Comparison of ENCODE assay signal across 24 cellular contexts in the genomic region with DNA sequence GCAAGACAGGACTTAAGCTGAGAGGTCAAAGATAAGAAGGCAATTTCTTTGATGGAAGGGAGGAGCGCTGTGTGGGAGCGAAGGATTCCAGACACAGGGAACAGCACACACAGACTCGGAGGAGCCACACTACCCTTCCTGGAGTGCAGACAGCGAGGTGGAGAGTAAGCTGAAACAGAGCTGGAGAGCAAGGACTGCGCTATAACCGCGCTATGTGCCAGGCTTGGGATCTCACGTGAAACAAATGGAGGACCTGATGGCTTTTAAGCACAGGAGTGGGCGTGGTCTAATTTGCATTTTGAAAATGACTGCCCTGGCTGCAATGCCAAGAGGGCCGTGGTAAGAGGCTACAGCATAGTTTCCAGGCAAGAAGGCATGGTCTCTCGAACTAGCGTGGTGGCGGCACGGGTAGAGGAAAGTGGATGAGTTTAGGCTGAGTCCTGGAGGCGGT.
DNase-seq lines count a peak whose midpoint lies in the region; ATAC-seq and TF ChIP-seq lines count a peak whose summit lies in the region.
"Had no signal": no experiment of that assay in that cellular context is flagged by ENCODE, and none has a peak within 500 bp of the region (broad histone marks: within the 10 kb centered on the region; RNA-seq: fewer than 3 reads in every experiment).

No MANE protein-coding gene starts in this region.

- peak overlapping the region; percentile 28 for H2BK12ac ChIP-seq in trophoblast cell (ENCODE audit: low read length)

- CTCF ChIA-PET in WTC11 (lab: Charles Lee): no interaction called here

- H3K27ac Mint-ChIP-seq in WTC11: no peak overlapping the region
- H3K27ac Mint-ChIP-seq: CD4-positive, CD25-positive, alpha-beta regulatory T cell; naive thymus-derived CD8-positive, alpha-beta T cell had no signal

- peak overlapping the region; percentile 19 for H3K4me2 ChIP-seq in trophoblast cell (ENCODE audit: low read length)

- peaks cover 7% of the 10 kb centered on the region for H3K36me3 Mint-ChIP-seq in WTC11
- H3K36me3 Mint-ChIP-seq: CD4-positive, CD25-positive, alpha-beta regulatory T cell; naive thymus-derived CD8-positive, alpha-beta T cell had no signal

- POLR2A ChIA-PET in WTC11 (lab: Charles Lee): no interaction called here

- no peak overlapping the region for H2AK5ac ChIP-seq in trophoblast cell (ENCODE audit: low read length)

- no peaks in the 10 kb centered on the region for H3K27me3 Mint-ChIP-seq in WTC11 (ENCODE audit: low read depth)
- H3K27me3 Mint-ChIP-seq: CD4-positive, CD25-positive, alpha-beta regulatory T cell had no signal

- peak; percentile 25 for DNase-seq in H7
- DNase-seq in WTC11 (ENCODE audit: low spot score): no peak
- DNase-seq in left ventricle myocardium superior: peak; percentile 50
- DNase-seq in trophoblast cell: no peak
- no peak for DNase-seq in stimulated activated CD4-positive, alpha-beta T cell treated with anti-CD3 and anti-CD28 coated beads, Interleukin-15, amount 100 ng/mL, for 24 hours
- no peak for DNase-seq in NK-92 (lab: John Stamatoyannopoulos, UW; ENCODE audit: unreplicated experiment)
- DNase-seq in effector memory CD4-positive, alpha-beta T cell: no peak
- DNase-seq: activated CD4-positive, alpha-beta T cell treated with anti-CD3 and anti-CD28 coated beads for 48 hours; activated naive CD4-positive, alpha-beta T cell; activated T-cell treated with anti-CD3 and anti-CD28 coated beads, Interleukin-2, amount 50 U/mL, for 4 hours; adrenal gland; CD4-positive, CD25-positive, alpha-beta regulatory T cell; cortex of kidney; DMS153; GOT3; kidney glomerular epithelial cell; naive thymus-derived CD8-positive, alpha-beta T cell; NCI-H1048; NCI-H526 treated with DMSO at 0.1 percent for 48 hours; stomach; transverse colon had no signal

- no peak overlapping the region for H3K4me3 Mint-ChIP-seq in WTC11
- H3K4me3 Mint-ChIP-seq: activated T-cell treated with anti-CD3 and anti-CD28 coated beads, Interleukin-2, amount 50 U/mL, for 4 hours; CD4-positive, CD25-positive, alpha-beta regulatory T cell; naive thymus-derived CD8-positive, alpha-beta T cell had no signal

- H3K14ac ChIP-seq in trophoblast cell (ENCODE audit: low read length): no peak overlapping the region

- TF ChIP-seq CTCF in WTC11 (IDR thresholded peaks at IDR 0.05): no peak

- no peak overlapping the region for H3K23ac ChIP-seq in trophoblast cell (ENCODE audit: low read length)

- no peak overlapping the region for H3K4me3 ChIP-seq in H7 (ENCODE audit: insufficient read depth, low read depth, low read length)
- no peak overlapping the region for H3K4me3 ChIP-seq in trophoblast cell (ENCODE audit: low read depth, low read length)
- H3K4me3 ChIP-seq in effector memory CD4-positive, alpha-beta T cell (ENCODE audit: insufficient read depth, low read depth, low read length, poor library complexity, severe bottlenecking): no peak overlapping the region
- H3K4me3 ChIP-seq: adrenal gland, breast epithelium, gastroesophageal sphincter, stomach, transverse colon had no signal

- peaks cover 30% of the 10 kb centered on the region for H3K4me1 Mint-ChIP-seq in WTC11
- H3K4me1 Mint-ChIP-seq: CD4-positive, CD25-positive, alpha-beta regulatory T cell; naive thymus-derived CD8-positive, alpha-beta T cell had no signal

- intact Hi-C loops in left ventricle myocardium superior (cut with micrococcal nuclease): no loop called here

- H2BK5ac ChIP-seq in trophoblast cell (ENCODE audit: low read depth, low read length, poor library complexity): peak overlapping the region; percentile 24

- no peak overlapping the region for H3K18ac ChIP-seq in trophoblast cell (ENCODE audit: low read length)

- no peaks in the 10 kb centered on the region for H3K36me3 ChIP-seq in H7 (replicated peaks; ENCODE audit: control insufficient read depth, insufficient read depth, low read length)
- H3K36me3 ChIP-seq in trophoblast cell (ENCODE audit: control insufficient read depth in 1 of 2, insufficient read depth in 2 of 2, low read length in 2 of 2): no peaks in the 10 kb centered on the region
- no peaks in the 10 kb centered on the region for H3K36me3 ChIP-seq in effector memory CD4-positive, alpha-beta T cell (ENCODE audit: control insufficient read depth, insufficient read depth, low read length)
- H3K36me3 ChIP-seq: adrenal gland, breast epithelium, gastroesophageal sphincter, stomach, transverse colon had no signal

- H2BK120ac ChIP-seq in trophoblast cell (ENCODE audit: insufficient read depth, low read length, poor library complexity): peak overlapping the region; percentile 69

- H3K79me2 ChIP-seq in trophoblast cell (ENCODE audit: control insufficient read depth, insufficient read depth, low read length, poor library complexity): no peaks in the 10 kb centered on the region

- H3K9me3 Mint-ChIP-seq in WTC11: peaks cover 10% of the 10 kb centered on the region

- no peak overlapping the region for H3K4ac ChIP-seq in trophoblast cell (ENCODE audit: low read depth, low read length)

- no peak overlapping the region for H3K9ac ChIP-seq in trophoblast cell (ENCODE audit: low read length)

- WGBS in trophoblast cell (ENCODE audit: extremely low coverage, insufficient coverage, insufficient read length): no CpG with 5 or more reads among the region's 15 CpGs

- peaks cover 8 to 13% of the 10 kb centered on the region in 2 experiments for H3K4me1 ChIP-seq in trophoblast cell (ENCODE audit: control insufficient read depth in 1 of 2, insufficient read depth in 2 of 2, low read length in 2 of 2)
- H3K4me1 ChIP-seq in effector memory CD4-positive, alpha-beta T cell (ENCODE audit: control insufficient read depth, insufficient read depth, low read length, poor library complexity, severe bottlenecking): no peaks in the 10 kb centered on the region
- H3K4me1 ChIP-seq: breast epithelium, transverse colon had no signal

- H3K27me3 ChIP-seq in H7 (ENCODE audit: control insufficient read depth, insufficient read depth, low read length) (no peaks in the 10 kb centered on the region), trophoblast cell (ENCODE audit: insufficient read depth, low read length) (no peaks in the 10 kb centered on the region)
- no peaks in the 10 kb centered on the region for H3K27me3 ChIP-seq in effector memory CD4-positive, alpha-beta T cell (replicated peaks; ENCODE audit: control insufficient read depth, insufficient read depth, low read length, poor library complexity, severe bottlenecking)
- H3K27me3 ChIP-seq: adrenal gland, breast epithelium, gastroesophageal sphincter, stomach, transverse colon had no signal

- peak; percentile 67 for ATAC-seq in WTC11
- peak; percentile 89 for ATAC-seq in left ventricle myocardium superior
- ATAC-seq in HG03045 (IDR thresholded peaks at IDR 0.05; ENCODE audit: unreplicated experiment): no peak
- ATAC-seq: activated T-cell treated with anti-CD3 and anti-CD28 coated beads, Interleukin-2, amount 50 U/mL, for 4 hours; gastroesophageal sphincter; naive thymus-derived CD8-positive, alpha-beta T cell had no signal

- H3K9me3 ChIP-seq in trophoblast cell (ENCODE audit: insufficient read depth, low read depth, low read length): peaks cover 2% of the 10 kb centered on the region
- H3K9me3 ChIP-seq in effector memory CD4-positive, alpha-beta T cell (ENCODE audit: control insufficient read depth, low read length): no peaks in the 10 kb centered on the region
- H3K9me3 ChIP-seq: adrenal gland, breast epithelium, gastroesophageal sphincter, stomach, transverse colon had no signal

- peak overlapping the region; percentile 57 for H3K27ac ChIP-seq in trophoblast cell (ENCODE audit: low read depth, low read length)
- H3K27ac ChIP-seq in effector memory CD4-positive, alpha-beta T cell (ENCODE audit: insufficient read depth, low read length, poor library complexity, severe bottlenecking): no peak overlapping the region
- H3K27ac ChIP-seq: breast epithelium, gastroesophageal sphincter, stomach, transverse colon had no signal

- peaks cover 5% of the 10 kb centered on the region for H3K79me1 ChIP-seq in trophoblast cell (ENCODE audit: low read length)

- H2AFZ ChIP-seq in trophoblast cell (ENCODE audit: insufficient read depth, low read length, poor library complexity): no peak overlapping the region

- H4K91ac ChIP-seq in trophoblast cell (ENCODE audit: low read depth, low read length): peak overlapping the region; percentile 10

- H4K8ac ChIP-seq in trophoblast cell (ENCODE audit: low read depth, low read length): no peak overlapping the region

- no peak overlapping the region for H4K12ac ChIP-seq in trophoblast cell (ENCODE audit: low read depth, low read length)

TF ChIP-seq in WTC11, 78 proteins besides CTCF, POLR2A, EP300 and RAD21 (continues in another document):
- TF ChIP-seq, protein P1, sequence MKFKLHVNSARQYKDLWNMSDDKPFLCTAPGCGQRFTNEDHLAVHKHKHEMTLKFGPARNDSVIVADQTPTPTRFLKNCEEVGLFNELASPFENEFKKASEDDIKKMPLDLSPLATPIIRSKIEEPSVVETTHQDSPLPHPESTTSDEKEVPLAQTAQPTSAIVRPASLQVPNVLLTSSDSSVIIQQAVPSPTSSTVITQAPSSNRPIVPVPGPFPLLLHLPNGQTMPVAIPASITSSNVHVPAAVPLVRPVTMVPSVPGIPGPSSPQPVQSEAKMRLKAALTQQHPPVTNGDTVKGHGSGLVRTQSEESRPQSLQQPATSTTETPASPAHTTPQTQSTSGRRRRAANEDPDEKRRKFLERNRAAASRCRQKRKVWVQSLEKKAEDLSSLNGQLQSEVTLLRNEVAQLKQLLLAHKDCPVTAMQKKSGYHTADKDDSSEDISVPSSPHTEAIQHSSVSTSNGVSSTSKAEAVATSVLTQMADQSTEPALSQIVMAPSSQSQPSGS (CRISPR knock-in tag; IDR thresholded peaks at IDR 0.05; ENCODE audit: borderline replicate concordance, low read depth): no peak
- TF ChIP-seq, protein P2, sequence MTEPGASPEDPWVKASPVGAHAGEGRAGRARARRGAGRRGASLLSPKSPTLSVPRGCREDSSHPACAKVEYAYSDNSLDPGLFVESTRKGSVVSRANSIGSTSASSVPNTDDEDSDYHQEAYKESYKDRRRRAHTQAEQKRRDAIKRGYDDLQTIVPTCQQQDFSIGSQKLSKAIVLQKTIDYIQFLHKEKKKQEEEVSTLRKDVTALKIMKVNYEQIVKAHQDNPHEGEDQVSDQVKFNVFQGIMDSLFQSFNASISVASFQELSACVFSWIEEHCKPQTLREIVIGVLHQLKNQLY (CRISPR knock-in tag; IDR thresholded peaks at IDR 0.05): no peak
- TF ChIP-seq, protein P3, sequence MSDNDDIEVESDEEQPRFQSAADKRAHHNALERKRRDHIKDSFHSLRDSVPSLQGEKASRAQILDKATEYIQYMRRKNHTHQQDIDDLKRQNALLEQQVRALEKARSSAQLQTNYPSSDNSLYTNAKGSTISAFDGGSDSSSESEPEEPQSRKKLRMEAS (CRISPR knock-in tag; IDR thresholded peaks at IDR 0.05): no peak
- TF ChIP-seq ESRRA (CRISPR knock-in tag; IDR thresholded peaks at IDR 0.05; ENCODE audit: borderline replicate concordance) (no peak), HMGA2 (CRISPR knock-in tag; IDR thresholded peaks at IDR 0.05) (no peak), SOX15 (CRISPR knock-in tag; IDR thresholded peaks at IDR 0.05) (no peak), ZNF121 (CRISPR knock-in tag; IDR thresholded peaks at IDR 0.05) (no peak), RORB (CRISPR knock-in tag; IDR thresholded peaks at IDR 0.05) (no peak)

Comparison
In these comparisons a context has a peak if more than half of its experiments do, and no peak if none do; other contexts are left out.
1. DNase-seq: peak in H7 (single experiment) and left ventricle myocardium superior (single experiment); none in WTC11 (single experiment), trophoblast cell (0 of 2), stimulated activated CD4-positive, alpha-beta T cell treated with anti-CD3 and anti-CD28 coated beads, Interleukin-15, amount 100 ng/mL, for 24 hours (single experiment), NK-92 (single experiment) and effector memory CD4-positive, alpha-beta T cell (0 of 3).